In the genomic region with DNA sequence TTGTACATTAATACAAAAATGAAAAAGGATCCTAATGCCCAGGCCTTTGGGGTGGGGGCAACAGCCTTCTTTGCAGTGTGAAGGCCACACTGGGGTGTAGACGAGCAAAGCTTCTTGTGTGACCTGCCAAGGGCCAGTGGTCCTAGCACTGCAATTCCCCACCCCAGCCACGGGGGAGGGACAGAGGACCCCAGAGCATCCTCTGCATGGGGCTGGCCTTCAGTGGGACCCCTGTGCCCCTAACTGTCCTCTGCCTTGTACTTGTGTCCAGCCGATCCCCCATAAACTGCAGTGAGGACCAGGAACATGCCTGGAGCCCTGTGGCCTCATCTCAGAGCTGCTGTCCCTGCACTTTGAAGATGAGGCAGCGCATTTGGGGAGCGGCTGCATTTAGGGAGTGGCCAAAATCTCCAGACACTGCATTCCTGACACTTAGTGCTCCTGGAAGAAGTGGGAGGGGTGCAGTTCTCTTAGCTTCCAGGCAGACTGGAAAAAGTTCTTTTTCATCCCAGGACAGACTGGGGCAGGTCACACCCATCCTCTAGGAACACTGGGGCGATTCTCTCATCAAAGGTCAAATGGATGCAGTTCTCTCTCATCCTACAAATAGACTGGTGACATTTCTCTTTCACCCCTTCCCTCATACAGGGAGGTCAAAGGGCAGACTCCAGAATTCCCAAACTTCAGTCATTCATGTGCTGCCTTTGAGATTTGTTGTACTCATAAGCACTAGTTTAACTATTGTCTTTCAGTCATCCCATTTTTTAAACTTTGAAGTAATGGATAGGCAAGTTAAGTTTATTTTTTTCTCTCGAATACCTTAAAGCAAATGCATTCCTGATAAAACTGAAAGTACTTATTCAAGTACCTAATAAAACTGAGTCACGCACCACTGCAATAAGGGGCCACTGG, we compare ENCODE assay signal across 8 cellular contexts. TPM values are rescaled to one million over a fixed set of nuclear protein-coding genes. Genes with fewer than 3 reads are reported as not detected.
DNase-seq lines count a peak whose midpoint lies in the region; ATAC-seq lines count a peak whose summit lies in the region.

No MANE protein-coding gene starts in this region.

- DNase-seq in T-helper 17 cell (no peak), memory B cell (ENCODE audit: low spot score in 2 of 2) (no peak), HuH-7 (ENCODE audit: low spot score) (no peak), globus pallidus (ENCODE audit: low spot score) (no peak), DMS114 treated with DMSO at 0.1 percent for 48 hours (lab: John Stamatoyannopoulos, UW; ENCODE audit: unreplicated experiment) (no peak), NCI-H510A (lab: John Stamatoyannopoulos, UW) (no peak)

- peak overlapping the region; percentile 85 to 100 (median 94) for H3K4me2 ChIP-seq in BLaER1 treated with 17β-estradiol and CSF1 and Interleukin-3, amounts not matched to agents 10 nM and 100 nM

- peaks cover 92 to 100% (median 98%) of the 10 kb centered on the region in 10 experiments for H3K4me1 ChIP-seq in BLaER1 treated with 17β-estradiol and CSF1 and Interleukin-3, amounts not matched to agents 10 nM and 100 nM

- peak overlapping the region; percentile 98 for H3K27ac Mint-ChIP-seq in T-helper 17 cell
- H3K27ac Mint-ChIP-seq in memory B cell, result peak overlapping the region; percentile 98

- no peaks in the 10 kb centered on the region for H3K9me3 Mint-ChIP-seq in memory B cell

- no peaks in the 10 kb centered on the region for H3K9me3 ChIP-seq in BLaER1 treated with 17β-estradiol and CSF1 and Interleukin-3, amounts not matched to agents 10 nM and 100 nM (replicated peaks in 1 of 11)
- H3K9me3 ChIP-seq in T-helper 17 cell (ENCODE audit: control insufficient read depth, low read length, poor library complexity, severe bottlenecking), result no peaks in the 10 kb centered on the region

- H3K36me3 ChIP-seq in BLaER1 treated with 17β-estradiol and CSF1 and Interleukin-3, amounts not matched to agents 10 nM and 100 nM, result peaks cover 39 to 61% (median 56%) of the 10 kb centered on the region in 11 experiments

- H3K9ac ChIP-seq in BLaER1 treated with 17β-estradiol and CSF1 and Interleukin-3, amounts not matched to agents 10 nM and 100 nM, result peak overlapping the region; percentile 69 to 90 (median 79)

- H3K4me1 Mint-ChIP-seq in T-helper 17 cell (peaks cover 52% of the 10 kb centered on the region), memory B cell (peaks cover 54% of the 10 kb centered on the region)

- H3K27me3 Mint-ChIP-seq in T-helper 17 cell (no peaks in the 10 kb centered on the region), memory B cell (no peaks in the 10 kb centered on the region)

- peak; percentile 13 for ATAC-seq in GM19397 (IDR thresholded peaks at IDR 0.05; ENCODE audit: unreplicated experiment)
- ATAC-seq in T-helper 17 cell, result no peak
- ATAC-seq in memory B cell (ENCODE audit: low read depth), result no peak

- H3K27ac ChIP-seq in BLaER1 treated with 17β-estradiol and CSF1 and Interleukin-3, amounts not matched to agents 10 nM and 100 nM, result peak overlapping the region; percentile 77 to 93 (median 88)

- H3K4me3 Mint-ChIP-seq in T-helper 17 cell, result peak overlapping the region; percentile 98
- H3K4me3 Mint-ChIP-seq in memory B cell, result peak overlapping the region; percentile 95

- peak overlapping the region; percentile 50 to 82 (median 60); a peak in 19 of 20 replicates for H3K4me3 ChIP-seq in BLaER1 treated with 17β-estradiol and CSF1 and Interleukin-3, amounts not matched to agents 10 nM and 100 nM

- H4K20me1 ChIP-seq in BLaER1 treated with 17β-estradiol and CSF1 and Interleukin-3, amounts not matched to agents 10 nM and 100 nM, result peaks cover 0 to 56% (median 36%) of the 10 kb centered on the region in 11 experiments; a peak in 20 of 22 replicates

- H3K27me3 ChIP-seq in BLaER1 treated with 17β-estradiol and CSF1 and Interleukin-3, amounts not matched to agents 10 nM and 100 nM, result no peaks in the 10 kb centered on the region

- H3K36me3 Mint-ChIP-seq in T-helper 17 cell (ENCODE audit: low read depth) (peaks cover 11% of the 10 kb centered on the region), memory B cell (peaks cover 29% of the 10 kb centered on the region)

RNA-seq across cellular contexts. Expression of a gene that starts 0.9 kb away (rescaled TPM):
- total RNA-seq in T-helper 17 cell, result 100 to 1,000 TPM; 245 to 291 TPM

RNA-seq across cellular contexts. Expression of a gene that starts 20.3 kb away (rescaled TPM):
- 10 to 100 TPM; 77.4 to 83.0 TPM for total RNA-seq in T-helper 17 cell
